In genomic region chr11:75013051-75013450, GRCh38 we compare ENCODE assay signal across 23 cellular contexts. TPM values are rescaled to one million over a fixed set of nuclear protein-coding genes. Genes with fewer than 3 reads are reported as not detected.
DNase-seq lines count a peak whose midpoint lies in the region; ATAC-seq and TF ChIP-seq lines count a peak whose summit lies in the region.
"Had no signal": no experiment of that assay in that cellular context is flagged by ENCODE, and none has a peak within 500 bp of the region (broad histone marks: within the 10 kb centered on the region; RNA-seq: fewer than 3 reads in every experiment).

No MANE protein-coding gene starts in this region.

- intact Hi-C loops in activated CD4-positive, alpha-beta T cell treated with anti-CD3 and anti-CD28 coated beads, Interleukin-2, amount 10 ng/mL, durations not matched to agents 24 days and 14 days (cut with micrococcal nuclease): no loop called here

- H3K9me3 Mint-ChIP-seq in activated CD4-positive, alpha-beta T cell treated with anti-CD3 and anti-CD28 coated beads, Interleukin-2, amount 10 ng/mL, durations not matched to agents 24 days and 14 days: no peaks in the 10 kb centered on the region
- no peaks in the 10 kb centered on the region for H3K9me3 Mint-ChIP-seq in stimulated activated effector memory CD8-positive, alpha-beta T cell treated with anti-CD3 and anti-CD28 coated beads, Interleukin-12 subunit alpha, Interleukin-12 subunit beta, amount 100 ng/mL, for 72 hours
- H3K9me3 Mint-ChIP-seq: activated naive CD8-positive, alpha-beta T cell treated with anti-CD3 and anti-CD28 coated beads for 36 hours; CD4-positive, alpha-beta T cell; HFFc6; natural killer cell treated with Interleukin-12 subunit alpha and Interleukin-12 subunit beta and Interleukin-15 and Interleukin-18, amount 100 ng/mL, for 72 hours; type B pancreatic cell had no signal

- no peak for TF ChIP-seq CTCF in fibroblast of mammary gland (conservative IDR thresholded peaks at IDR 0.05; ENCODE audit: control insufficient read depth, insufficient read depth, low read depth, low read length)

- H3K27ac Mint-ChIP-seq in activated CD4-positive, alpha-beta T cell treated with anti-CD3 and anti-CD28 coated beads, Interleukin-2, amount 10 ng/mL, durations not matched to agents 24 days and 14 days: no peak overlapping the region
- no peak overlapping the region for H3K27ac Mint-ChIP-seq in stimulated activated effector memory CD8-positive, alpha-beta T cell treated with anti-CD3 and anti-CD28 coated beads, Interleukin-12 subunit alpha, Interleukin-12 subunit beta, amount 100 ng/mL, for 72 hours
- H3K27ac Mint-ChIP-seq: activated naive CD8-positive, alpha-beta T cell treated with anti-CD3 and anti-CD28 coated beads for 36 hours; CD4-positive, alpha-beta T cell; HFFc6; natural killer cell treated with Interleukin-12 subunit alpha and Interleukin-12 subunit beta and Interleukin-15 and Interleukin-18, amount 100 ng/mL, for 72 hours; type B pancreatic cell had no signal

- ATAC-seq in stimulated activated effector memory CD8-positive, alpha-beta T cell treated with anti-CD3 and anti-CD28 coated beads, Interleukin-12 subunit alpha, Interleukin-12 subunit beta, amount 100 ng/mL, for 72 hours: peak; percentile 37
- ATAC-seq in GM19035 (IDR thresholded peaks at IDR 0.05; ENCODE audit: unreplicated experiment): no peak
- no peak for ATAC-seq in GM21381 (IDR thresholded peaks at IDR 0.05; ENCODE audit: unreplicated experiment)
- no peak for ATAC-seq in HG02885 (IDR thresholded peaks at IDR 0.05; ENCODE audit: poor library complexity, unreplicated experiment)
- ATAC-seq: esophagus mucosa; natural killer cell treated with Interleukin-12 subunit alpha and Interleukin-12 subunit beta and Interleukin-15 and Interleukin-18, amount 100 ng/mL, for 72 hours; Panc1 had no signal

- peaks cover 25% of the 10 kb centered on the region for H3K36me3 Mint-ChIP-seq in activated CD4-positive, alpha-beta T cell treated with anti-CD3 and anti-CD28 coated beads, Interleukin-2, amount 10 ng/mL, durations not matched to agents 24 days and 14 days (ENCODE audit: low read depth)
- peaks cover 8% of the 10 kb centered on the region for H3K36me3 Mint-ChIP-seq in stimulated activated effector memory CD8-positive, alpha-beta T cell treated with anti-CD3 and anti-CD28 coated beads, Interleukin-12 subunit alpha, Interleukin-12 subunit beta, amount 100 ng/mL, for 72 hours
- H3K36me3 Mint-ChIP-seq: natural killer cell treated with Interleukin-12 subunit alpha and Interleukin-12 subunit beta and Interleukin-15 and Interleukin-18, amount 100 ng/mL, for 72 hours had no signal

- H3K4me3 ChIP-seq in fibroblast of mammary gland (ENCODE audit: control insufficient read depth, low read depth, low read length): no peak overlapping the region
- H3K4me3 ChIP-seq: prostate gland had no signal

- H3K4me1 Mint-ChIP-seq in activated CD4-positive, alpha-beta T cell treated with anti-CD3 and anti-CD28 coated beads, Interleukin-2, amount 10 ng/mL, durations not matched to agents 24 days and 14 days: peaks cover 3% of the 10 kb centered on the region
- no peaks in the 10 kb centered on the region for H3K4me1 Mint-ChIP-seq in stimulated activated effector memory CD8-positive, alpha-beta T cell treated with anti-CD3 and anti-CD28 coated beads, Interleukin-12 subunit alpha, Interleukin-12 subunit beta, amount 100 ng/mL, for 72 hours
- H3K4me1 Mint-ChIP-seq: activated naive CD8-positive, alpha-beta T cell treated with anti-CD3 and anti-CD28 coated beads for 36 hours had no signal

- H3K4me3 Mint-ChIP-seq in activated CD4-positive, alpha-beta T cell treated with anti-CD3 and anti-CD28 coated beads, Interleukin-2, amount 10 ng/mL, durations not matched to agents 24 days and 14 days: no peak overlapping the region
- no peak overlapping the region for H3K4me3 Mint-ChIP-seq in stimulated activated effector memory CD8-positive, alpha-beta T cell treated with anti-CD3 and anti-CD28 coated beads, Interleukin-12 subunit alpha, Interleukin-12 subunit beta, amount 100 ng/mL, for 72 hours
- H3K4me3 Mint-ChIP-seq: activated naive CD8-positive, alpha-beta T cell treated with anti-CD3 and anti-CD28 coated beads for 36 hours; CD4-positive, alpha-beta T cell; HFFc6; natural killer cell treated with Interleukin-12 subunit alpha and Interleukin-12 subunit beta and Interleukin-15 and Interleukin-18, amount 100 ng/mL, for 72 hours; type B pancreatic cell had no signal

- no peaks in the 10 kb centered on the region for H3K27me3 Mint-ChIP-seq in activated CD4-positive, alpha-beta T cell treated with anti-CD3 and anti-CD28 coated beads, Interleukin-2, amount 10 ng/mL, durations not matched to agents 24 days and 14 days
- H3K27me3 Mint-ChIP-seq: activated naive CD8-positive, alpha-beta T cell treated with anti-CD3 and anti-CD28 coated beads for 36 hours; CD4-positive, alpha-beta T cell; natural killer cell treated with Interleukin-12 subunit alpha and Interleukin-12 subunit beta and Interleukin-15 and Interleukin-18, amount 100 ng/mL, for 72 hours; type B pancreatic cell had no signal

- peak; percentile 9 for DNase-seq in activated CD4-positive, alpha-beta T cell treated with anti-CD3 and anti-CD28 coated beads for 48 hours
- DNase-seq in activated CD4-positive, alpha-beta T cell treated with anti-CD3 and anti-CD28 coated beads, Interleukin-2, amount 10 ng/mL, durations not matched to agents 24 days and 14 days: no peak
- peak; percentile 21 for DNase-seq in RKO (ENCODE audit: low spot score)
- DNase-seq in fibroblast of mammary gland (ENCODE audit: low read depth): peak; percentile 80
- no peak for DNase-seq in stimulated activated effector memory CD8-positive, alpha-beta T cell treated with anti-CD3 and anti-CD28 coated beads, Interleukin-12 subunit alpha, Interleukin-12 subunit beta, amount 100 ng/mL, for 72 hours (ENCODE audit: low spot score in 2 of 2)
- DNase-seq: activated CD4-positive, alpha-beta T cell treated with anti-CD3 and anti-CD28 coated beads, Interleukin-2, amount 50 U/mL, for 4 hours; activated naive CD8-positive, alpha-beta T cell treated with anti-CD3 and anti-CD28 coated beads for 36 hours; activated T-cell treated with anti-CD3 and anti-CD28 coated beads, Interleukin-2, amount 50 U/mL, for 1 hour; CD4-positive, alpha-beta T cell; DND-41; HFFc6; mammary epithelial cell; NCI-H2081; NCI-H526 treated with DMSO at 0.1 percent for 48 hours; stimulated activated naive CD4-positive, alpha-beta T cell treated with Interleukin-2 at 50 U/mL for 16 hours had no signal

RNA-seq across cellular contexts. Expression of gene NEU3, which starts 24.3 kb away (rescaled TPM):
- total RNA-seq in activated CD4-positive, alpha-beta T cell treated with anti-CD3 and anti-CD28 coated beads, Interleukin-2, amount 10 ng/mL, durations not matched to agents 24 days and 14 days: 15.1 and 16.3 TPM in 2 replicates

Comparison
In these comparisons a context has a peak if more than half of its experiments do, and no peak if none do; other contexts are left out.
1. DNase-seq: peak in activated CD4-positive, alpha-beta T cell treated with anti-CD3 and anti-CD28 coated beads for 48 hours (single experiment), RKO (single experiment) and fibroblast of mammary gland (single experiment); none in activated CD4-positive, alpha-beta T cell treated with anti-CD3 and anti-CD28 coated beads, Interleukin-2, amount 10 ng/mL, durations not matched to agents 24 days and 14 days (single experiment) and stimulated activated effector memory CD8-positive, alpha-beta T cell treated with anti-CD3 and anti-CD28 coated beads, Interleukin-12 subunit alpha, Interleukin-12 subunit beta, amount 100 ng/mL, for 72 hours (0 of 2).